In genomic region chr5:150653145-150653761, GRCh38 we compare ENCODE assay signal across 13 cellular contexts. TPM values are rescaled to one million over a fixed set of nuclear protein-coding genes. Genes with fewer than 3 reads are reported as not detected.
DNase-seq lines count a peak whose midpoint lies in the region; ATAC-seq and TF ChIP-seq lines count a peak whose summit lies in the region.
"Had no signal": no experiment of that assay in that cellular context is flagged by ENCODE, and none has a peak within 500 bp of the region (broad histone marks: within the 10 kb centered on the region; RNA-seq: fewer than 3 reads in every experiment).

No MANE protein-coding gene starts in this region.

- TF ChIP-seq CTCF in choroid plexus epithelial cell (conservative IDR thresholded peaks at IDR 0.05; ENCODE audit: low read depth, low read length) = peak; percentile 73
- peak; percentile 26 for TF ChIP-seq CTCF in kidney epithelial cell (IDR thresholded peaks at IDR 0.05; ENCODE audit: insufficient read depth, low read length, poor library complexity, severe bottlenecking)
- TF ChIP-seq CTCF in suprapubic skin (IDR thresholded peaks at IDR 0.05) = no peak

- H3K36me3 ChIP-seq in kidney epithelial cell (ENCODE audit: control insufficient read depth, insufficient read depth, low read length) = no peaks in the 10 kb centered on the region
- peaks cover 18% of the 10 kb centered on the region for H3K36me3 ChIP-seq in suprapubic skin

- TF ChIP-seq POLR2A in suprapubic skin (IDR thresholded peaks at IDR 0.05) = no peak

- whole genome bisulfite sequencing in suprapubic skin = 80% methylated on average over 5 of the region's 5 CpGs

- H3K9me3 ChIP-seq in suprapubic skin = no peaks in the 10 kb centered on the region
- H3K9me3 ChIP-seq: BLaER1 had no signal

- TF ChIP-seq EP300 in suprapubic skin (IDR thresholded peaks at IDR 0.05) = no peak

- H3K27me3 ChIP-seq in kidney epithelial cell (ENCODE audit: control insufficient read depth, insufficient read depth, low read length) (no peaks in the 10 kb centered on the region), suprapubic skin (no peaks in the 10 kb centered on the region)
- H3K27me3 ChIP-seq: BLaER1 had no signal

- ATAC-seq in left cardiac atrium = no peak
- ATAC-seq: T-cell had no signal

- H3K4me3 ChIP-seq in choroid plexus epithelial cell (ENCODE audit: low read depth, low read length) (no peak overlapping the region), kidney epithelial cell (ENCODE audit: low read depth, low read length) (no peak overlapping the region), suprapubic skin (no peak overlapping the region)
- H3K4me3 ChIP-seq: BLaER1 had no signal

- DNase-seq in left cardiac atrium (peak; percentile 22), cardiac septum (ENCODE audit: low spot score) (no peak), choroid plexus epithelial cell (ENCODE audit: low read depth) (peak; percentile 59), kidney epithelial cell (ENCODE audit: low read depth) (no peak), suprapubic skin (ENCODE audit: low spot score in 2 of 2) (no peak), NCI-H774 (lab: John Stamatoyannopoulos, UW) (no peak), NCI-H524 (lab: John Stamatoyannopoulos, UW) (no peak)
- no peak for DNase-seq in activated T-cell treated with anti-CD3 and anti-CD28 coated beads, Interleukin-2, amount 50 U/mL, for 48 hours
- DNase-seq: activated CD4-positive, alpha-beta T cell treated with anti-CD3 and anti-CD28 coated beads, Interleukin-2, amount 50 U/mL, for 48 hours; H7; NCI-H748 treated with DMSO at 0.1 percent for 48 hours; T-cell had no signal

- intact Hi-C loops in left cardiac atrium (cut with DNase I) (no loop called here), cardiac septum (cut with DNase I) (no loop called here)

- peaks cover 18% of the 10 kb centered on the region for H3K4me1 ChIP-seq in suprapubic skin

- H3K27ac ChIP-seq in suprapubic skin = no peak overlapping the region

RNA-seq across cellular contexts. Expression of gene MYOZ3, which starts 7.8 kb away (rescaled TPM):
- total RNA-seq in left cardiac atrium = 1 to 10 TPM; 2.9 to 3.0 TPM
- total RNA-seq in cardiac septum = 10.0 TPM
- 1.5 and 4.6 TPM in 2 replicates for total RNA-seq in kidney epithelial cell
- total RNA-seq in suprapubic skin = under 1 TPM in 1 of 4 donors, not detected in 3; 0.30 TPM
- total RNA-seq: T-cell had no signal

RNA-seq across cellular contexts. Expression of gene SYNPO, which starts 12.8 kb away (rescaled TPM):
- total RNA-seq in left cardiac atrium = 100 to 1,000 TPM; 503 to 769 TPM
- total RNA-seq in cardiac septum = 829 TPM
- 3.4 and 4.0 TPM in 2 replicates for total RNA-seq in kidney epithelial cell
- total RNA-seq in suprapubic skin = 1 to 10 TPM; 3.3 to 8.5 (median 5.6) TPM

RNA-seq across cellular contexts. Expression of gene RBM22, which starts 47.6 kb away (rescaled TPM):
- total RNA-seq in left cardiac atrium (10 to 100 TPM; 27.2 to 28.2 TPM), cardiac septum (33.8 TPM), kidney epithelial cell (55.6 and 56.7 TPM in 2 replicates), suprapubic skin (10 to 100 TPM; 30.1 to 63.9 (median 43.8) TPM)

Comparison
In these comparisons a context has a peak if more than half of its experiments do, and no peak if none do; other contexts are left out.
1. DNase-seq: peak in left cardiac atrium (single experiment) and choroid plexus epithelial cell (single experiment); none in cardiac septum (single experiment), kidney epithelial cell (single experiment), suprapubic skin (0 of 2), activated T-cell treated with anti-CD3 and anti-CD28 coated beads, Interleukin-2, amount 50 U/mL, for 48 hours (0 of 2), NCI-H774 (single experiment) and NCI-H524 (0 of 2).
2. CTCF ChIP-seq: peak in choroid plexus epithelial cell (single experiment) and kidney epithelial cell (single experiment); none in suprapubic skin (0 of 2).
3. RNA of gene SYNPO, which starts 12.8 kb away (total RNA-seq): 829 TPM in cardiac septum (single experiment) and 503 to 769 TPM in left cardiac atrium; 3.3 to 8.5 TPM in suprapubic skin and 3.4 to 4.0 TPM in kidney epithelial cell; every median in the first group is over 10 times any median in the second.